ENCODE assay signal across 8 cellular contexts in the genomic region with DNA sequence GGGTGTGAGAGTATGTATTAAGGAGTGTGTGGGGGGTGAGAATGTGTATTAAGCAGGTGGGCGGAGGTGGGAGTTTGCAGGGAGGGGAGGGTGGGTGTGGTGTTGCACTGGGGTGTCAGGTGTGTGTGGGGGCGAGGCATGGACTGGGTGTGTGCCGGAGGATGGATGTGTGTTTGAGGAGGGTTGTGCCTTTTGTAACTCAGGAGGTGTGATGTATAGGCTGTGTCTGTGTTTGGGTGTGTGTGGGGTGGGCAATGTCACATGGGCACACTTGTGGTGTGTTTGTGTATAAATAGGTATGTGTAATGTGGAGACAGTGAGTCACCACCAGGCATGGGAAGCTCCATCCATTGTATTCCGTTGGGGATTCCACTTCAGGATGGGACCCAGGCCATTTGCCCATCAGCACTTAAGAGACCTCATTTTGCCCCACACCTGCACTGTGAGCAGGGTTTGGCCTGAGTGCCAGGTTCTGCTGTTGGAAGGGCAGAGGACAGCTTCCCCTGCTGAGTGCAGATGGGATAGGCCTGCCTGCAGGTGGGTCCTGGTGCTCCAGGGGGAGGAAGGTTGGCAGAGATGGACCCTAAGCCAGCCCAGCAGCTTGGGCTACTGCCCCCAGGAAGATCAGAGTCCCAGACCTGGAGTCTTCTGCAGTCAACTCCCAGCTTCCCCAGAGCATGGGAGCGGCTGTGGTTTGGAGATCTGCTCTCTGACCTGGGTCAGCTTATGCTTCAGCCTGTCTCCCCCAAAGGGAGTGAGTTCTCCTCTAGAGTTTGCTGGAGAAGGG. TPM values are rescaled to one million over a fixed set of nuclear protein-coding genes. Genes with fewer than 3 reads are reported as not detected.
A peak's percentile ranks its signal among the peaks of the same experiment; 100 is the strongest.
DNase-seq lines count a peak whose midpoint lies in the region; ATAC-seq, FAIRE-seq and TF ChIP-seq lines count a peak whose summit lies in the region.

No MANE protein-coding gene starts in this region.

- H3K36me3 Mint-ChIP-seq in CD4-positive, alpha-beta T cell (ENCODE audit: low read depth), result no peaks in the 10 kb centered on the region

- H2BK5ac ChIP-seq in neuronal stem cell (ENCODE audit: low read length), result no peak overlapping the region

- peak overlapping the region; percentile 30 for H3K23ac ChIP-seq in neuronal stem cell (ENCODE audit: low read depth, low read length, poor library complexity)

- no peak overlapping the region for H4K91ac ChIP-seq in neuronal stem cell (ENCODE audit: low read depth, low read length, poor library complexity)

- H4K8ac ChIP-seq in neuronal stem cell (ENCODE audit: low read depth, low read length), result no peak overlapping the region

- 44 to 53% methylated on average over 5 of the region's 5 CpGs for WGBS in esophagus, 2 donors
- 100% methylated on average over 1 of the region's 5 CpGs; no CpG with 5 or more reads in 1 of the 2 donors for WGBS in neuronal stem cell (ENCODE audit: extremely low coverage in 2 of 2, insufficient read length in 2 of 2, insufficient replicate concordance in 1 of 2), 2 donors
- WGBS in thyroid gland, 2 donors, result 74 to 86% methylated on average over 4 of the region's 5 CpGs

- no peak for TF ChIP-seq POLR2A in thyroid gland (IDR thresholded peaks at IDR 0.05)

- H3K27me3 ChIP-seq in CD4-positive, alpha-beta T cell (ENCODE audit: control insufficient read depth, insufficient read depth, low read length), result peaks cover 49% of the 10 kb centered on the region
- no peaks in the 10 kb centered on the region for H3K27me3 ChIP-seq in esophagus (ENCODE audit: control insufficient read depth in 1 of 2, insufficient read depth in 2 of 2, low read length in 2 of 2)
- peaks cover 0 to 73% (median 13%) of the 10 kb centered on the region in 3 experiments for H3K27me3 ChIP-seq in neuronal stem cell (ENCODE audit: control insufficient read depth in 3 of 3, insufficient read depth in 3 of 3, low read depth in 1 of 3, low read length in 3 of 3)
- H3K27me3 ChIP-seq in thyroid gland, result no peaks in the 10 kb centered on the region

- H3K4me1 Mint-ChIP-seq in CD4-positive, alpha-beta T cell (ENCODE audit: low read depth), result peaks cover 8% of the 10 kb centered on the region

- H3K9me3 Mint-ChIP-seq in CD4-positive, alpha-beta T cell, result no peaks in the 10 kb centered on the region

- no peak overlapping the region for H3K4ac ChIP-seq in neuronal stem cell (ENCODE audit: low read length)

- H3K18ac ChIP-seq in neuronal stem cell (ENCODE audit: low read length), result peak overlapping the region; percentile 55

- CTCF ChIA-PET in CD4-positive, alpha-beta T cell (lab: Charles Lee), result no interaction called here

- peaks cover 8 to 26% of the 10 kb centered on the region in 2 donors for H3K4me1 ChIP-seq in esophagus (ENCODE audit: control insufficient read depth in 2 of 2, insufficient read depth in 2 of 2, low read length in 1 of 2)
- H3K4me1 ChIP-seq in neuronal stem cell (ENCODE audit: control insufficient read depth in 2 of 2, insufficient read depth in 1 of 2, low read depth in 1 of 2, low read length in 2 of 2), result peaks cover 15 to 38% of the 10 kb centered on the region in 2 donors
- H3K4me1 ChIP-seq in thyroid gland, result peaks cover 15 to 18% of the 10 kb centered on the region in 2 donors

- no peak overlapping the region for H3K27ac Mint-ChIP-seq in CD4-positive, alpha-beta T cell

- H3K27me3 Mint-ChIP-seq in CD4-positive, alpha-beta T cell, result peaks cover 58% of the 10 kb centered on the region

- TF ChIP-seq CTCF in CD4-positive, alpha-beta T cell (IDR thresholded peaks at IDR 0.05), result no peak
- TF ChIP-seq CTCF in thyroid gland (IDR thresholded peaks at IDR 0.05), result no peak

- H2AK5ac ChIP-seq in neuronal stem cell (ENCODE audit: low read depth, low read length), result no peak overlapping the region

- no peak overlapping the region for H2BK15ac ChIP-seq in neuronal stem cell (ENCODE audit: low read length)

- H3K27ac ChIP-seq in CD4-positive, alpha-beta T cell (ENCODE audit: low read depth, low read length), result no peak overlapping the region
- H3K27ac ChIP-seq in esophagus (ENCODE audit: low read depth in 2 of 2, low read length in 1 of 2) (peak overlapping the region; percentile 48 to 80), neuronal stem cell (replicated peaks; ENCODE audit: low read length) (no peak overlapping the region), thyroid gland (no peak overlapping the region)

- ATAC-seq in CD4-positive, alpha-beta T cell (ENCODE audit: poor library complexity), result no peak

- FAIRE-seq in RCC 7860 (lab: Jason Lieb, UNC), result no peak

- no peaks in the 10 kb centered on the region for H3K9me3 ChIP-seq in CD4-positive, alpha-beta T cell (ENCODE audit: control insufficient read depth, low read length)
- H3K9me3 ChIP-seq in esophagus (ENCODE audit: control insufficient read depth in 2 of 2, insufficient read depth in 1 of 2, low read depth in 1 of 2, low read length in 1 of 2) (no peaks in the 10 kb centered on the region), neuronal stem cell (replicated peaks in 1 of 2; ENCODE audit: control insufficient read depth in 2 of 2, insufficient read depth in 1 of 2, low read depth in 1 of 2, low read length in 2 of 2) (no peaks in the 10 kb centered on the region), thyroid gland (no peaks in the 10 kb centered on the region)

- H3K9ac ChIP-seq in neuronal stem cell (ENCODE audit: low read depth, low read length, poor library complexity), result no peak overlapping the region

- H3K4me3 ChIP-seq in esophagus (ENCODE audit: low read depth in 1 of 2, low read length in 2 of 2) (peak overlapping the region; percentile 11 to 54), neuronal stem cell (ENCODE audit: low read length in 2 of 2) (peak overlapping the region; percentile 27 to 28), thyroid gland (replicated peaks in 1 of 3) (peak overlapping the region in 1 of 3 donors; percentile 27)

- intact Hi-C loops in CD4-positive, alpha-beta T cell (cut with DNase I, micrococcal nuclease), result no loop called here
- intact Hi-C loops in thyroid gland (cut with DNase I), result loop anchor here (10.0 kb wide), 1 partner anchor 673 kb away; no protein-coding TSS in a partner anchor

- H2BK12ac ChIP-seq in neuronal stem cell (ENCODE audit: low read length), result no peak overlapping the region

- POLR2A ChIA-PET in CD4-positive, alpha-beta T cell (lab: Charles Lee), result no interaction called here

- H2AFZ ChIP-seq in neuronal stem cell (ENCODE audit: low read length), result peak overlapping the region; percentile 83

- no peak for DNase-seq in CD4-positive, alpha-beta T cell
- DNase-seq in NCI-H69 (lab: John Stamatoyannopoulos, UW) (peak; percentile 76), neuronal stem cell (ENCODE audit: low spot score) (no peak), RCC 7860 (ENCODE audit: low spot score) (no peak), thyroid gland (no peak), NCI-H1048 (lab: John Stamatoyannopoulos, UW) (no peak)
- DNase-seq in activated CD8-positive, alpha-beta memory T cell treated with anti-CD3 and anti-CD28 coated beads, Interleukin-2, amount 50 U/mL, for 48 hours, result no peak

- no peaks in the 10 kb centered on the region for H3K79me1 ChIP-seq in neuronal stem cell (ENCODE audit: low read depth, low read length)

- peak overlapping the region; percentile 64 for H3K4me2 ChIP-seq in neuronal stem cell (ENCODE audit: insufficient read depth, low read length, poor library complexity, severe bottlenecking)

- peak overlapping the region; percentile 20 for H3K4me3 Mint-ChIP-seq in CD4-positive, alpha-beta T cell

- H3K14ac ChIP-seq in neuronal stem cell (ENCODE audit: low read length), result no peak overlapping the region

- no peak overlapping the region for H2BK120ac ChIP-seq in neuronal stem cell (ENCODE audit: low read depth, low read length)

- H3K36me3 ChIP-seq in esophagus (ENCODE audit: control insufficient read depth in 2 of 2, insufficient read depth in 2 of 2, low read length in 1 of 2) (no peaks in the 10 kb centered on the region), neuronal stem cell (replicated peaks in 1 of 2; ENCODE audit: control insufficient read depth in 2 of 2, insufficient read depth in 2 of 2, low read length in 2 of 2) (no peaks in the 10 kb centered on the region), thyroid gland (no peaks in the 10 kb centered on the region)

RNA-seq across cellular contexts. Expression of a gene that starts 5.9 kb away (rescaled TPM):
- under 1 TPM in 1 of 2 experiments, not detected in 1; 0.03 TPM for total RNA-seq in CD4-positive, alpha-beta T cell
- polyA plus RNA-seq in esophagus, result 10 to 100 TPM in 1 of 2 donors, 1 to 10 TPM in 1; 7.6 to 12.2 TPM
- polyA plus RNA-seq in neuronal stem cell (2013, experiment 1 of 2), result 2.8 TPM
- 2.8 TPM for polyA plus RNA-seq in neuronal stem cell (2013, experiment 2 of 2)
- total RNA-seq in thyroid gland, result 1 to 10 TPM; 3.9 to 7.1 (median 5.7) TPM

Comparison
In these comparisons a context has a peak if more than half of its experiments do, and no peak if none do; other contexts are left out.
1. H3K27ac ChIP-seq: peak in esophagus (2 of 2); none in CD4-positive, alpha-beta T cell (single experiment), neuronal stem cell (single experiment) and thyroid gland (0 of 3).
2. RNA of a gene that starts 5.9 kb away (total RNA-seq): 3.9 to 7.1 TPM in thyroid gland; 0.03 TPM in CD4-positive, alpha-beta T cell; every median in the first group is over 4 times any median in the second.